In the genomic region with DNA sequence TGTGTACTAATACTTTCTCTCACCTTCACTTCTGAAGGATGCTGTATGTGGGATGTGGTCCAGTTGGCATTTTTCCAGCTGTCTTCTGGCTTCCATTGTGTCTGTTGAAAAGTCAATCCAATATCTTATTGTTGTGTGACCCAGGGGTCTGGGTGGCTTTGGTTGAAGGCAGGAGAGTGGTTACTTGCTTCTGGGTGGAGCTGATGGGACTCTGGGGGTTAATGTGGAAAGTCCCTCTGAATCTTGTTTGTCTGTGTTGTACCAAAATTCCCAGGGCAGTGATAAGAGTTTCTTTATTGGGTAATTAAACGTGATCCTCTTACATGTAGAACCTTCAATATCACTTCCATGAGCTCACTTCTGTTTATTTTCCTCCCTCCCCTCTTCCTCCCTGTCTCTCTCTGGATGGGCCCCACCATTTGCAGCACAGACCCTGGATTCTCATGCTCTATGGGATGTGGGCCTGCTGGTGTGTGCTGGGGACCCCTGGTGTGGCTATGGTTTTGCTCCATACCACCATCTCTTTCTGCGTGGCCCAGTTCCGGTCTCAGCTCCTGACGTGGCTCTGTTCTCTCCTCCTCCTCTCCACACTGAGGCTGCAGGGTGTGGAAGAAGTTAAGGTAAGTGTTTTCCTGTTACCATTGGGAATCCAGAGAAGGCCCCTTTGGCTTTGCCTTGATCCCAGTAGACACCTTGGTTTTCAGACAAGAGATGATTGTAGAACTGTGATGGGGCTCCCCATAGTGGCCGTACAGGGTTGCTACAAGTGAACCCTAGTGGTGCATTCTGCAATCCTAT, we compare ENCODE assay signal across 8 cellular contexts.
A peak's percentile ranks its signal among the peaks of the same experiment; 100 is the strongest.
DNase-seq lines count a peak whose midpoint lies in the region; ATAC-seq and TF ChIP-seq lines count a peak whose summit lies in the region.

No MANE protein-coding gene starts in this region.

- ATAC-seq in GM18517 (IDR thresholded peaks at IDR 0.05; ENCODE audit: unreplicated experiment) (peak; percentile 85), HG02970 (IDR thresholded peaks at IDR 0.05; ENCODE audit: low FRiP score, unreplicated experiment) (peak; percentile 81)

- DNase-seq in AG09319 (ENCODE audit: extremely low read depth, low read depth), result peak; percentile 43
- peak; percentile 16 to 19 for DNase-seq in NCI-H1930 (lab: John Stamatoyannopoulos, UW)
- DNase-seq in T1000 (lab: John Stamatoyannopoulos, UW), result peak; percentile 58
- DNase-seq in brain microvascular endothelial cell, result peak; percentile 78
- peak; percentile 88 for DNase-seq in islet precursor cell
- peak; percentile 29 to 43 for DNase-seq in stimulated activated CD4-positive, alpha-beta T cell treated with anti-CD3 and anti-CD28 coated beads, Interleukin-2, amount 100 ng/mL, for 48 hours

- no peak overlapping the region for H3K4me3 ChIP-seq in brain microvascular endothelial cell (ENCODE audit: low read depth, low read length)

- TF ChIP-seq CTCF in AG09319 (IDR thresholded peaks at IDR 0.05; ENCODE audit: low read depth, low read length) (peak; percentile 93), brain microvascular endothelial cell (IDR thresholded peaks at IDR 0.05; ENCODE audit: low read depth, low read length, missing control alignments) (peak; percentile 95)

- no peaks in the 10 kb centered on the region for H3K27me3 ChIP-seq in brain microvascular endothelial cell (replicated peaks)

- no peak overlapping the region for H3K27ac ChIP-seq in brain microvascular endothelial cell

- no peaks in the 10 kb centered on the region for H3K36me3 ChIP-seq in brain microvascular endothelial cell (replicated peaks)

- in situ Hi-C loops in brain microvascular endothelial cell (cut with HindIII; ENCODE audit: low pct_ligation_motif_present, low sequenced_read_pairs), result no loop called here

Comparison
In these comparisons a context has a peak if more than half of its experiments do, and no peak if none do; other contexts are left out.
1. DNase-seq: peak in every context shown above with its lines; median percentile 88 in islet precursor cell; 78 in brain microvascular endothelial cell; 58 in T1000; 43 in AG09319; 36 in stimulated activated CD4-positive, alpha-beta T cell treated with anti-CD3 and anti-CD28 coated beads, Interleukin-2, amount 100 ng/mL, for 48 hours; 18 in NCI-H1930.